ENCODE assay signal across 1 cellular context in genomic region chr9:128127990-128128835, GRCh38.
TF ChIP-seq lines count a peak whose summit lies in the region.

No MANE protein-coding gene starts in this region.

TF ChIP-seq in K562, 482 proteins besides CTCF, POLR2A, EP300 and RAD21 (continued from another document and continues in another):
- TF ChIP-seq, protein P1, sequence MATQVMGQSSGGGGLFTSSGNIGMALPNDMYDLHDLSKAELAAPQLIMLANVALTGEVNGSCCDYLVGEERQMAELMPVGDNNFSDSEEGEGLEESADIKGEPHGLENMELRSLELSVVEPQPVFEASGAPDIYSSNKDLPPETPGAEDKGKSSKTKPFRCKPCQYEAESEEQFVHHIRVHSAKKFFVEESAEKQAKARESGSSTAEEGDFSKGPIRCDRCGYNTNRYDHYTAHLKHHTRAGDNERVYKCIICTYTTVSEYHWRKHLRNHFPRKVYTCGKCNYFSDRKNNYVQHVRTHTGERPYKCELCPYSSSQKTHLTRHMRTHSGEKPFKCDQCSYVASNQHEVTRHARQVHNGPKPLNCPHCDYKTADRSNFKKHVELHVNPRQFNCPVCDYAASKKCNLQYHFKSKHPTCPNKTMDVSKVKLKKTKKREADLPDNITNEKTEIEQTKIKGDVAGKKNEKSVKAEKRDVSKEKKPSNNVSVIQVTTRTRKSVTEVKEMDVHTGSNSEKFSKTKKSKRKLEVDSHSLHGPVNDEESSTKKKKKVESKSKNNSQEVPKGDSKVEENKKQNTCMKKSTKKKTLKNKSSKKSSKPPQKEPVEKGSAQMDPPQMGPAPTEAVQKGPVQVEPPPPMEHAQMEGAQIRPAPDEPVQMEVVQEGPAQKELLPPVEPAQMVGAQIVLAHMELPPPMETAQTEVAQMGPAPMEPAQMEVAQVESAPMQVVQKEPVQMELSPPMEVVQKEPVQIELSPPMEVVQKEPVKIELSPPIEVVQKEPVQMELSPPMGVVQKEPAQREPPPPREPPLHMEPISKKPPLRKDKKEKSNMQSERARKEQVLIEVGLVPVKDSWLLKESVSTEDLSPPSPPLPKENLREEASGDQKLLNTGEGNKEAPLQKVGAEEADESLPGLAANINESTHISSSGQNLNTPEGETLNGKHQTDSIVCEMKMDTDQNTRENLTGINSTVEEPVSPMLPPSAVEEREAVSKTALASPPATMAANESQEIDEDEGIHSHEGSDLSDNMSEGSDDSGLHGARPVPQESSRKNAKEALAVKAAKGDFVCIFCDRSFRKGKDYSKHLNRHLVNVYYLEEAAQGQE (CRISPR knock-in tag; IDR thresholded peaks at IDR 0.05; ENCODE audit: low read depth): no peak
- TF ChIP-seq SRF (CRISPR knock-in tag; IDR thresholded peaks at IDR 0.05) (peak in 1 of 2 experiments; percentile 56; a peak in 1 of 4 replicates), SMARCE1 (IDR thresholded peaks at IDR 0.05) (no peak), GMEB1 (CRISPR knock-in tag; IDR thresholded peaks at IDR 0.05) (0 out of 2 replicates have a peak, but pooled peaks have one; percentile 25), ZNF589 (CRISPR knock-in tag; IDR thresholded peaks at IDR 0.05; ENCODE audit: low read depth) (peak; percentile 69; the same call in 1 of the 2 replicates), KHSRP (IDR thresholded peaks at IDR 0.05) (no peak), RNF2 (IDR thresholded peaks at IDR 0.05) (no peak; the same call in none of the 2 replicates), NCOA4 (IDR thresholded peaks at IDR 0.05; ENCODE audit: partially characterized antibody) (no peak), HLTF (IDR thresholded peaks at IDR 0.05) (no peak), PML (IDR thresholded peaks at IDR 0.05; ENCODE audit: low read length) (no peak; the same call in 1 of the 2 replicates), ZNF324 (CRISPR knock-in tag; IDR thresholded peaks at IDR 0.05) (no peak), ZNF197 (CRISPR knock-in tag; IDR thresholded peaks at IDR 0.05; ENCODE audit: low read depth) (no peak), CBX2 (IDR thresholded peaks at IDR 0.05; ENCODE audit: insufficient read depth, low read length, poor library complexity, severe bottlenecking) (no peak), ETV1 (tag; conservative IDR thresholded peaks at IDR 0.05; ENCODE audit: low read depth) (0 out of 2 replicates have a peak, but pooled peaks have one; percentile 54), ZNF354B (CRISPR knock-in tag; IDR thresholded peaks at IDR 0.05) (no peak), MCM5 (IDR thresholded peaks at IDR 0.05; ENCODE audit: low read depth) (no peak), FOXA1 (IDR thresholded peaks at IDR 0.05; ENCODE audit: borderline replicate concordance) (no peak), CBFA2T2 (conservative IDR thresholded peaks at IDR 0.05) (peak; percentile 44; the same call in 1 of the 2 replicates), E2F8 (IDR thresholded peaks at IDR 0.05; ENCODE audit: low read depth, partially characterized antibody) (peak; percentile 39), ZNF253 (CRISPR knock-in tag; conservative IDR thresholded peaks at IDR 0.05) (no peak), MLLT1 (IDR thresholded peaks at IDR 0.05) (0 out of 4 replicates have a peak, but pooled peaks of 1 of the 2 experiments have one; percentile 9), CBX3 (IDR thresholded peaks at IDR 0.05; ENCODE audit: borderline replicate concordance in 1 of 2, low read length in 2 of 2) (no peak), ZFPM2 (CRISPR knock-in tag; IDR thresholded peaks at IDR 0.05) (no peak), CHD1 (IDR thresholded peaks at IDR 0.05; ENCODE audit: low read length) (no peak), KDM1A (IDR thresholded peaks at IDR 0.05) (no peak), TRIM28 (IDR thresholded peaks at IDR 0.05) (no peak; the same call in 1 of the 2 replicates), MAFG (tag; conservative IDR thresholded peaks at IDR 0.05) (no peak), NBN (IDR thresholded peaks at IDR 0.05; ENCODE audit: low read depth) (no peak), GABPB1 (CRISPR knock-in tag; IDR thresholded peaks at IDR 0.05) (peak; percentile 81), TAF15 (IDR thresholded peaks at IDR 0.05; ENCODE audit: low read depth, low read length) (no peak), TSC22D4 (tag; IDR thresholded peaks at IDR 0.05) (no peak), RBM14 (IDR thresholded peaks at IDR 0.05; ENCODE audit: borderline replicate concordance, insufficient read depth, low read depth, low read length) (0 out of 2 replicates have a peak, but pooled peaks have one; percentile 55), SMAD3 (CRISPR knock-in tag; conservative IDR thresholded peaks at IDR 0.05) (no peak), ZNF431 (CRISPR knock-in tag; IDR thresholded peaks at IDR 0.05) (0 out of 2 replicates have a peak, but pooled peaks have one; percentile 31), ZNF639 (CRISPR knock-in tag; conservative IDR thresholded peaks at IDR 0.05 in 1 of 2, IDR thresholded peaks at IDR 0.05 in 1 of 2) (peak in 1 of 2 experiments; percentile 64; a peak in 2 of 4 replicates), ZFP30 (CRISPR knock-in tag; IDR thresholded peaks at IDR 0.05; ENCODE audit: borderline replicate concordance) (no peak), ZNF778 (CRISPR knock-in tag; IDR thresholded peaks at IDR 0.05) (no peak), ZBED1 (IDR thresholded peaks at IDR 0.05) (no peak), GATA2 (CRISPR knock-in tag; IDR thresholded peaks at IDR 0.05) (no peak; the same call in 1 of the 2 replicates), RB1 (IDR thresholded peaks at IDR 0.05; ENCODE audit: low read depth) (peak; percentile 92), SIN3A (IDR thresholded peaks at IDR 0.05; ENCODE audit: borderline replicate concordance in 2 of 2, control insufficient read depth in 1 of 2, low read depth in 2 of 2, low read length in 2 of 2) (peak; percentile 84 to 86; a peak in 3 of 4 replicates)
- TF ChIP-seq, protein P2, sequence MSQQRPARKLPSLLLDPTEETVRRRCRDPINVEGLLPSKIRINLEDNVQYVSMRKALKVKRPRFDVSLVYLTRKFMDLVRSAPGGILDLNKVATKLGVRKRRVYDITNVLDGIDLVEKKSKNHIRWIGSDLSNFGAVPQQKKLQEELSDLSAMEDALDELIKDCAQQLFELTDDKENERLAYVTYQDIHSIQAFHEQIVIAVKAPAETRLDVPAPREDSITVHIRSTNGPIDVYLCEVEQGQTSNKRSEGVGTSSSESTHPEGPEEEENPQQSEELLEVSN (IDR thresholded peaks at IDR 0.05; ENCODE audit: borderline replicate concordance in 1 of 2, extremely low read depth in 1 of 2, insufficient read depth in 1 of 2, insufficient read length in 1 of 2, low read depth in 1 of 2, low read length in 1 of 2, poor library complexity in 1 of 2, severe bottlenecking in 1 of 2): peak; percentile 28 to 35
- TF ChIP-seq, protein P3, sequence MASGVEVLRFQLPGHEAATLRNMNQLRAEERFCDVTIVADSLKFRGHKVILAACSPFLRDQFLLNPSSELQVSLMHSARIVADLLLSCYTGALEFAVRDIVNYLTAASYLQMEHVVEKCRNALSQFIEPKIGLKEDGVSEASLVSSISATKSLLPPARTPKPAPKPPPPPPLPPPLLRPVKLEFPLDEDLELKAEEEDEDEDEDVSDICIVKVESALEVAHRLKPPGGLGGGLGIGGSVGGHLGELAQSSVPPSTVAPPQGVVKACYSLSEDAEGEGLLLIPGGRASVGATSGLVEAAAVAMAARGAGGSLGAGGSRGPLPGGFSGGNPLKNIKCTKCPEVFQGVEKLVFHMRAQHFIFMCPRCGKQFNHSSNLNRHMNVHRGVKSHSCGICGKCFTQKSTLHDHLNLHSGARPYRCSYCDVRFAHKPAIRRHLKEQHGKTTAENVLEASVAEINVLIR (CRISPR knock-in tag; IDR thresholded peaks at IDR 0.05): no peak
- TF ChIP-seq, protein P4, sequence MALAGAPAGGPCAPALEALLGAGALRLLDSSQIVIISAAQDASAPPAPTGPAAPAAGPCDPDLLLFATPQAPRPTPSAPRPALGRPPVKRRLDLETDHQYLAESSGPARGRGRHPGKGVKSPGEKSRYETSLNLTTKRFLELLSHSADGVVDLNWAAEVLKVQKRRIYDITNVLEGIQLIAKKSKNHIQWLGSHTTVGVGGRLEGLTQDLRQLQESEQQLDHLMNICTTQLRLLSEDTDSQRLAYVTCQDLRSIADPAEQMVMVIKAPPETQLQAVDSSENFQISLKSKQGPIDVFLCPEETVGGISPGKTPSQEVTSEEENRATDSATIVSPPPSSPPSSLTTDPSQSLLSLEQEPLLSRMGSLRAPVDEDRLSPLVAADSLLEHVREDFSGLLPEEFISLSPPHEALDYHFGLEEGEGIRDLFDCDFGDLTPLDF (CRISPR knock-in tag; IDR thresholded peaks at IDR 0.05): peak; percentile 45; the same call in 1 of the 2 replicates
- TF ChIP-seq, protein P5, sequence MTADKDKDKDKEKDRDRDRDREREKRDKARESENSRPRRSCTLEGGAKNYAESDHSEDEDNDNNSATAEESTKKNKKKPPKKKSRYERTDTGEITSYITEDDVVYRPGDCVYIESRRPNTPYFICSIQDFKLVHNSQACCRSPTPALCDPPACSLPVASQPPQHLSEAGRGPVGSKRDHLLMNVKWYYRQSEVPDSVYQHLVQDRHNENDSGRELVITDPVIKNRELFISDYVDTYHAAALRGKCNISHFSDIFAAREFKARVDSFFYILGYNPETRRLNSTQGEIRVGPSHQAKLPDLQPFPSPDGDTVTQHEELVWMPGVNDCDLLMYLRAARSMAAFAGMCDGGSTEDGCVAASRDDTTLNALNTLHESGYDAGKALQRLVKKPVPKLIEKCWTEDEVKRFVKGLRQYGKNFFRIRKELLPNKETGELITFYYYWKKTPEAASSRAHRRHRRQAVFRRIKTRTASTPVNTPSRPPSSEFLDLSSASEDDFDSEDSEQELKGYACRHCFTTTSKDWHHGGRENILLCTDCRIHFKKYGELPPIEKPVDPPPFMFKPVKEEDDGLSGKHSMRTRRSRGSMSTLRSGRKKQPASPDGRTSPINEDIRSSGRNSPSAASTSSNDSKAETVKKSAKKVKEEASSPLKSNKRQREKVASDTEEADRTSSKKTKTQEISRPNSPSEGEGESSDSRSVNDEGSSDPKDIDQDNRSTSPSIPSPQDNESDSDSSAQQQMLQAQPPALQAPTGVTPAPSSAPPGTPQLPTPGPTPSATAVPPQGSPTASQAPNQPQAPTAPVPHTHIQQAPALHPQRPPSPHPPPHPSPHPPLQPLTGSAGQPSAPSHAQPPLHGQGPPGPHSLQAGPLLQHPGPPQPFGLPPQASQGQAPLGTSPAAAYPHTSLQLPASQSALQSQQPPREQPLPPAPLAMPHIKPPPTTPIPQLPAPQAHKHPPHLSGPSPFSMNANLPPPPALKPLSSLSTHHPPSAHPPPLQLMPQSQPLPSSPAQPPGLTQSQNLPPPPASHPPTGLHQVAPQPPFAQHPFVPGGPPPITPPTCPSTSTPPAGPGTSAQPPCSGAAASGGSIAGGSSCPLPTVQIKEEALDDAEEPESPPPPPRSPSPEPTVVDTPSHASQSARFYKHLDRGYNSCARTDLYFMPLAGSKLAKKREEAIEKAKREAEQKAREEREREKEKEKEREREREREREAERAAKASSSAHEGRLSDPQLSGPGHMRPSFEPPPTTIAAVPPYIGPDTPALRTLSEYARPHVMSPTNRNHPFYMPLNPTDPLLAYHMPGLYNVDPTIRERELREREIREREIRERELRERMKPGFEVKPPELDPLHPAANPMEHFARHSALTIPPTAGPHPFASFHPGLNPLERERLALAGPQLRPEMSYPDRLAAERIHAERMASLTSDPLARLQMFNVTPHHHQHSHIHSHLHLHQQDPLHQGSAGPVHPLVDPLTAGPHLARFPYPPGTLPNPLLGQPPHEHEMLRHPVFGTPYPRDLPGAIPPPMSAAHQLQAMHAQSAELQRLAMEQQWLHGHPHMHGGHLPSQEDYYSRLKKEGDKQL (CRISPR knock-in tag; IDR thresholded peaks at IDR 0.05; ENCODE audit: borderline replicate concordance): no peak
